18 cellular contexts compared by ENCODE assay signal in genomic region chr16:22381392-22381791, GRCh38. TPM values are rescaled to one million over a fixed set of nuclear protein-coding genes. Genes with fewer than 3 reads are reported as not detected.
DNase-seq lines count a peak whose midpoint lies in the region; ATAC-seq and TF ChIP-seq lines count a peak whose summit lies in the region.
"Had no signal": no experiment of that assay in that cellular context is flagged by ENCODE, and none has a peak within 500 bp of the region (broad histone marks: within the 10 kb centered on the region; RNA-seq: fewer than 3 reads in every experiment).

No MANE protein-coding gene starts in this region.

- POLR2A ChIA-PET in T-cell (lab: Charles Lee): interaction anchor here in 1 of 2 donors (0.6 kb wide), 1 partner anchor 25 kb away, joined by 5 read pairs; no protein-coding TSS in a partner anchor
- POLR2A ChIA-PET in activated naive CD8-positive, alpha-beta T cell treated with anti-CD3 and anti-CD28 coated beads, Interleukin-2, amount 10 ng/mL, durations not matched to agents 7 days and 5 days (lab: Charles Lee): no interaction called here

- H3K36me3 Mint-ChIP-seq in activated naive CD4-positive, alpha-beta T cell treated with anti-CD3 and anti-CD28 coated beads, Interleukin-2, amount 10 ng/mL, durations not matched to agents 7 days and 5 days: peaks cover 3% of the 10 kb centered on the region
- H3K36me3 Mint-ChIP-seq in T-cell: peaks cover 5% of the 10 kb centered on the region
- no peaks in the 10 kb centered on the region for H3K36me3 Mint-ChIP-seq in activated naive CD8-positive, alpha-beta T cell treated with anti-CD3 and anti-CD28 coated beads, Interleukin-2, amount 10 ng/mL, durations not matched to agents 7 days and 5 days
- H3K36me3 Mint-ChIP-seq: IgD-negative memory B cell had no signal

- TF ChIP-seq POLR2A in thyroid gland (IDR thresholded peaks at IDR 0.05): no peak

- H3K4me3 ChIP-seq in thyroid gland (replicated peaks in 1 of 3): no peak overlapping the region

- CTCF ChIA-PET in activated naive CD4-positive, alpha-beta T cell treated with anti-CD3 and anti-CD28 coated beads, Interleukin-2, amount 10 ng/mL, durations not matched to agents 7 days and 5 days (lab: Charles Lee): no interaction called here
- CTCF ChIA-PET in T-cell (lab: Charles Lee): no interaction called here

- H3K36me3 ChIP-seq in thyroid gland: no peaks in the 10 kb centered on the region

- H3K9me3 Mint-ChIP-seq in activated naive CD4-positive, alpha-beta T cell treated with anti-CD3 and anti-CD28 coated beads, Interleukin-2, amount 10 ng/mL, durations not matched to agents 7 days and 5 days: no peaks in the 10 kb centered on the region
- H3K9me3 Mint-ChIP-seq in T-cell: no peaks in the 10 kb centered on the region
- no peaks in the 10 kb centered on the region for H3K9me3 Mint-ChIP-seq in activated naive CD8-positive, alpha-beta T cell treated with anti-CD3 and anti-CD28 coated beads, Interleukin-2, amount 10 ng/mL, durations not matched to agents 7 days and 5 days
- H3K9me3 Mint-ChIP-seq: H9, IgD-negative memory B cell had no signal

- peak overlapping the region; percentile 50 for H3K4me3 Mint-ChIP-seq in activated naive CD4-positive, alpha-beta T cell treated with anti-CD3 and anti-CD28 coated beads, Interleukin-2, amount 10 ng/mL, durations not matched to agents 7 days and 5 days
- H3K4me3 Mint-ChIP-seq in T-cell: peak overlapping the region in 2 of 3 donors; percentile 32 to 76
- H3K4me3 Mint-ChIP-seq in activated naive CD8-positive, alpha-beta T cell treated with anti-CD3 and anti-CD28 coated beads, Interleukin-2, amount 10 ng/mL, durations not matched to agents 7 days and 5 days: peak overlapping the region; percentile 1
- H3K4me3 Mint-ChIP-seq: H9, IgD-negative memory B cell had no signal

- ATAC-seq in T-cell (replicated peaks in 1 of 4): peak; percentile 23 to 95 (median 90)
- no peak for ATAC-seq in activated naive CD8-positive, alpha-beta T cell treated with anti-CD3 and anti-CD28 coated beads, Interleukin-2, amount 10 ng/mL, durations not matched to agents 7 days and 5 days (ENCODE audit: low read depth)
- no peak for ATAC-seq in GM21360 (IDR thresholded peaks at IDR 0.05; ENCODE audit: unreplicated experiment)

- no peaks in the 10 kb centered on the region for H3K27me3 Mint-ChIP-seq in activated naive CD4-positive, alpha-beta T cell treated with anti-CD3 and anti-CD28 coated beads, Interleukin-2, amount 10 ng/mL, durations not matched to agents 7 days and 5 days
- no peaks in the 10 kb centered on the region for H3K27me3 Mint-ChIP-seq in T-cell
- H3K27me3 Mint-ChIP-seq in activated naive CD8-positive, alpha-beta T cell treated with anti-CD3 and anti-CD28 coated beads, Interleukin-2, amount 10 ng/mL, durations not matched to agents 7 days and 5 days: no peaks in the 10 kb centered on the region
- H3K27me3 Mint-ChIP-seq: IgD-negative memory B cell had no signal

- no peaks in the 10 kb centered on the region for H3K9me3 ChIP-seq in thyroid gland

- H3K4me1 ChIP-seq in thyroid gland: peaks cover 8 to 26% of the 10 kb centered on the region in 2 donors

- H3K27ac Mint-ChIP-seq in activated naive CD4-positive, alpha-beta T cell treated with anti-CD3 and anti-CD28 coated beads, Interleukin-2, amount 10 ng/mL, durations not matched to agents 7 days and 5 days: peak overlapping the region; percentile 95
- H3K27ac Mint-ChIP-seq in T-cell: peak overlapping the region; percentile 86 to 99
- H3K27ac Mint-ChIP-seq in activated naive CD8-positive, alpha-beta T cell treated with anti-CD3 and anti-CD28 coated beads, Interleukin-2, amount 10 ng/mL, durations not matched to agents 7 days and 5 days: peak overlapping the region; percentile 36
- H3K27ac Mint-ChIP-seq: H9, IgD-negative memory B cell had no signal

- no peaks in the 10 kb centered on the region for H3K27me3 ChIP-seq in thyroid gland

- peaks cover 26% of the 10 kb centered on the region for H3K4me1 Mint-ChIP-seq in activated naive CD4-positive, alpha-beta T cell treated with anti-CD3 and anti-CD28 coated beads, Interleukin-2, amount 10 ng/mL, durations not matched to agents 7 days and 5 days
- peaks cover 16 to 42% (median 30%) of the 10 kb centered on the region in 3 donors for H3K4me1 Mint-ChIP-seq in T-cell
- H3K4me1 Mint-ChIP-seq in activated naive CD8-positive, alpha-beta T cell treated with anti-CD3 and anti-CD28 coated beads, Interleukin-2, amount 10 ng/mL, durations not matched to agents 7 days and 5 days: peaks cover 10% of the 10 kb centered on the region

- H3K27ac ChIP-seq in thyroid gland: peak overlapping the region; percentile 15 to 45 (median 21)
- H3K27ac ChIP-seq: C4-2B had no signal

- intact Hi-C loops in thyroid gland (cut with DNase I): no loop called here

- DNase-seq in activated naive CD4-positive, alpha-beta T cell treated with anti-CD3 and anti-CD28 coated beads, Interleukin-2, amount 10 ng/mL, durations not matched to agents 7 days and 5 days: no peak
- DNase-seq in activated naive CD4-positive, alpha-beta T cell (lab: John Stamatoyannopoulos, UW): no peak
- DNase-seq in T-cell: no peak
- DNase-seq in activated naive CD8-positive, alpha-beta T cell treated with anti-CD3 and anti-CD28 coated beads, Interleukin-2, amount 10 ng/mL, durations not matched to agents 7 days and 5 days: no peak
- no peak for DNase-seq in thyroid gland
- no peak for DNase-seq in HT-29 (ENCODE audit: low spot score)
- DNase-seq: Calu3, DMS53, H9, Kasumi-1, NCI-H1105, NCI-H1694, NCI-H2227 treated with DMSO at 0.1 percent for 48 hours, NCI-H526, SHP77 treated with DMSO at 0.1 percent for 48 hours had no signal

- no peak for TF ChIP-seq CTCF in thyroid gland (IDR thresholded peaks at IDR 0.05)

RNA-seq across cellular contexts. Expression of gene CDR2, which starts 7.0 kb away (rescaled TPM):
- total RNA-seq in T-cell (10 to 100 TPM; 58.7 to 97.5 (median 72.6) TPM), thyroid gland (10 to 100 TPM; 55.5 to 92.8 (median 79.2) TPM)
- 10 to 100 TPM; 42.2 to 48.6 TPM for total RNA-seq in activated naive CD8-positive, alpha-beta T cell treated with anti-CD3 and anti-CD28 coated beads, Interleukin-2, amount 10 ng/mL, durations not matched to agents 7 days and 5 days
- total RNA-seq in HT-29 (2014; rRNA removed; shearing (Covaris generic)): 25.8 and 31.7 TPM in 2 replicates

Comparison
In these comparisons a context has a peak if more than half of its experiments do, and no peak if none do; other contexts are left out.
1. H3K27ac Mint-ChIP-seq: peak in every context shown above with its lines; median percentile 95 in activated naive CD4-positive, alpha-beta T cell treated with anti-CD3 and anti-CD28 coated beads, Interleukin-2, amount 10 ng/mL, durations not matched to agents 7 days and 5 days; 92 in T-cell; 36 in activated naive CD8-positive, alpha-beta T cell treated with anti-CD3 and anti-CD28 coated beads, Interleukin-2, amount 10 ng/mL, durations not matched to agents 7 days and 5 days.
2. H3K4me3 Mint-ChIP-seq: peak in every context shown above with its lines; median percentile 54 in T-cell; 50 in activated naive CD4-positive, alpha-beta T cell treated with anti-CD3 and anti-CD28 coated beads, Interleukin-2, amount 10 ng/mL, durations not matched to agents 7 days and 5 days; 1 in activated naive CD8-positive, alpha-beta T cell treated with anti-CD3 and anti-CD28 coated beads, Interleukin-2, amount 10 ng/mL, durations not matched to agents 7 days and 5 days.
3. ATAC-seq: peak in T-cell (4 of 4); none in activated naive CD8-positive, alpha-beta T cell treated with anti-CD3 and anti-CD28 coated beads, Interleukin-2, amount 10 ng/mL, durations not matched to agents 7 days and 5 days (single experiment) and GM21360 (single experiment).